ENCODE assay signal across 17 cellular contexts in genomic region chr7:92325173-92325572, GRCh38.
DNase-seq lines count a peak whose midpoint lies in the region; ATAC-seq, FAIRE-seq and TF ChIP-seq lines count a peak whose summit lies in the region.
"Had no signal": no experiment of that assay in that cellular context is flagged by ENCODE, and none has a peak within 500 bp of the region (broad histone marks: within the 10 kb centered on the region; RNA-seq: fewer than 3 reads in every experiment).

No MANE protein-coding gene starts in this region.

- POLR2A ChIA-PET in K562 (lab: Yijun Ruan, JAX), result interaction anchor here (0.6 kb wide), 1 partner anchor 9 kb away, joined by 4 read pairs; no protein-coding TSS in a partner anchor

- no peak for FAIRE-seq in K562 (lab: Jason Lieb, UNC)
- FAIRE-seq: D721Med, H1 had no signal

- TF ChIP-seq EP300 in K562 (IDR thresholded peaks at IDR 0.05; ENCODE audit: low read length), result no peak

- H3K27me3 ChIP-seq in left ventricle myocardium inferior (ENCODE audit: low read depth) (no peaks in the 10 kb centered on the region), Loucy (ENCODE audit: insufficient read depth, low read length, poor library complexity, severe bottlenecking) (no peaks in the 10 kb centered on the region), K562 (ENCODE audit: control insufficient read depth in 2 of 2, insufficient read depth in 2 of 2, low read length in 2 of 2) (no peaks in the 10 kb centered on the region), spleen (replicated peaks in 1 of 7) (no peaks in the 10 kb centered on the region), WERI-Rb-1 (ENCODE audit: insufficient read depth, low read depth, severe bottlenecking) (no peaks in the 10 kb centered on the region)

- TF ChIP-seq POLR2A in K562 (conservative IDR thresholded peaks at IDR 0.05) (no peak), spleen (IDR thresholded peaks at IDR 0.05) (no peak)

- BruUV-seq in K562 (replicated peaks; lab: Mats Ljungman, UMichigan), result no TSS peak

- H4K20me1 ChIP-seq in Loucy (ENCODE audit: insufficient read depth, low read length, poor library complexity, severe bottlenecking) (no peaks in the 10 kb centered on the region), K562 (replicated peaks; ENCODE audit: control insufficient read depth, insufficient read depth, low read length) (no peaks in the 10 kb centered on the region)

- no peak overlapping the region for H3K4me3 ChIP-seq in left ventricle myocardium inferior
- H3K4me3 ChIP-seq in Loucy (ENCODE audit: low read length, poor library complexity, severe bottlenecking), result no peak overlapping the region
- no peak overlapping the region for H3K4me3 ChIP-seq in K562
- H3K4me3 ChIP-seq in spleen, result no peak overlapping the region
- H3K4me3 ChIP-seq in WERI-Rb-1 (ENCODE audit: low read depth, low read length), result no peak overlapping the region

- H3K9me2 ChIP-seq in Loucy (replicated peaks; ENCODE audit: low read depth, low read length), result no peaks in the 10 kb centered on the region

- ATAC-seq in Right ventricle myocardium inferior, result no peak
- peak; percentile 51 for ATAC-seq in K562
- no peak for ATAC-seq in HG02763 (IDR thresholded peaks at IDR 0.05; ENCODE audit: unreplicated experiment)
- ATAC-seq in GM18517 (IDR thresholded peaks at IDR 0.05; ENCODE audit: unreplicated experiment), result no peak

- H3K4me1 ChIP-seq in left ventricle myocardium inferior, result peaks cover 14% of the 10 kb centered on the region
- H3K4me1 ChIP-seq in Loucy (ENCODE audit: insufficient read depth, low read length, poor library complexity, severe bottlenecking), result peaks cover 7% of the 10 kb centered on the region
- no peaks in the 10 kb centered on the region for H3K4me1 ChIP-seq in K562 (replicated peaks in 1 of 2; ENCODE audit: control insufficient read depth in 2 of 2, insufficient read depth in 2 of 2, low read length in 2 of 2)
- H3K4me1 ChIP-seq in spleen, result peaks cover 0 to 13% (median 6%) of the 10 kb centered on the region in 6 donors

- no peaks in the 10 kb centered on the region for H3K9me3 ChIP-seq in left ventricle myocardium inferior (replicated peaks)
- H3K9me3 ChIP-seq in Loucy (ENCODE audit: insufficient read depth, low read depth, low read length), result no peaks in the 10 kb centered on the region
- H3K9me3 ChIP-seq in K562 (replicated peaks; ENCODE audit: control insufficient read depth, insufficient read depth, low read depth, low read length), result no peaks in the 10 kb centered on the region
- no peaks in the 10 kb centered on the region for H3K9me3 ChIP-seq in spleen
- no peaks in the 10 kb centered on the region for H3K9me3 ChIP-seq in WERI-Rb-1 (ENCODE audit: severe bottlenecking)

- intact Hi-C loops in left ventricle myocardium inferior (cut with micrococcal nuclease), result no loop called here
- intact Hi-C loops in Right ventricle myocardium inferior (cut with DNase I), result no loop called here
- intact Hi-C loops in K562 (cut with micrococcal nuclease), result no loop called here
- intact Hi-C loops in spleen (cut with DNase I; ENCODE audit: low total_unique reads), result no loop called here

- TF ChIP-seq RAD21 in K562 (CRISPR knock-in tag; conservative IDR thresholded peaks at IDR 0.05 in 1 of 2, IDR thresholded peaks at IDR 0.05 in 1 of 2), result no peak

- 23% methylated on average over 1 of the region's 1 CpG for WGBS in K562 (ENCODE audit: insufficient coverage, low coverage, missing lambda C conversion rate)
- WGBS in spleen, 5 donors, result 45 to 79% (median 56%) methylated on average over 1 of the region's 1 CpG

- no peaks in the 10 kb centered on the region for H3F3A ChIP-seq in Loucy (ENCODE audit: low read depth)

- H3K4me2 ChIP-seq in Loucy (ENCODE audit: low read depth, low read length, poor library complexity, severe bottlenecking), result peak overlapping the region; percentile 41
- no peak overlapping the region for H3K4me2 ChIP-seq in K562 (ENCODE audit: insufficient read depth, low read length)

- DNase-seq in left ventricle myocardium inferior, result no peak
- no peak for DNase-seq in Right ventricle myocardium inferior (ENCODE audit: missing footprints)
- no peak for DNase-seq in K562 (ENCODE audit: extremely low read depth in 1 of 4, low spot score in 3 of 4)
- no peak for DNase-seq in spleen
- DNase-seq in WERI-Rb-1, result no peak
- DNase-seq: NCI-H1092 treated with DMSO at 0.1 percent for 48 hours, NCI-H146, NCI-H2029 treated with DMSO at 0.1 percent for 48 hours, NCI-H2171, NCI-H345, NCI-H524, NCI-H82 had no signal

- H3K36me3 ChIP-seq in left ventricle myocardium inferior, result peaks cover 19% of the 10 kb centered on the region
- peaks cover 20% of the 10 kb centered on the region; the same call in 1 of the 2 replicates for H3K36me3 ChIP-seq in Loucy (ENCODE audit: insufficient read depth, low read length)
- peaks cover 5% of the 10 kb centered on the region; the same call in 1 of the 3 replicates for H3K36me3 ChIP-seq in K562 (ENCODE audit: control insufficient read depth, insufficient read depth, low read length)
- peaks cover 0 to 30% (median 1%) of the 10 kb centered on the region in 6 donors for H3K36me3 ChIP-seq in spleen
- H3K36me3 ChIP-seq in WERI-Rb-1, result no peaks in the 10 kb centered on the region

- H3K9ac ChIP-seq in Loucy (ENCODE audit: low read depth, low read length, poor library complexity, severe bottlenecking) (no peak overlapping the region), K562 (ENCODE audit: insufficient read depth in 1 of 2, low read depth in 2 of 2, low read length in 2 of 2) (no peak overlapping the region)

- no peaks in the 10 kb centered on the region for H3K79me2 ChIP-seq in Loucy (ENCODE audit: insufficient read depth, low read length)
- H3K79me2 ChIP-seq in K562 (ENCODE audit: control insufficient read depth, insufficient read depth, low read length), result no peaks in the 10 kb centered on the region

- in situ Hi-C loops in K562 (cut with MboI), result no loop called here

- no peak for TF ChIP-seq CTCF in left ventricle myocardium inferior (IDR thresholded peaks at IDR 0.05; ENCODE audit: borderline replicate concordance)
- no peak for TF ChIP-seq CTCF in Loucy (conservative IDR thresholded peaks at IDR 0.05; ENCODE audit: low read length)
- TF ChIP-seq CTCF in K562 (IDR thresholded peaks at IDR 0.05 in 2 of 3, conservative IDR thresholded peaks at IDR 0.05 in 1 of 3; ENCODE audit: insufficient read depth in 2 of 3, low read depth in 1 of 3, low read length in 3 of 3), result no peak
- TF ChIP-seq CTCF in spleen (IDR thresholded peaks at IDR 0.05 in 8 of 11, conservative IDR thresholded peaks at IDR 0.05 in 3 of 11), result no peak
- no peak for TF ChIP-seq CTCF in WERI-Rb-1 (IDR thresholded peaks at IDR 0.05; ENCODE audit: low read depth, low read length)

- CTCF ChIA-PET in K562 (lab: Yijun Ruan, JAX; ENCODE audit: low intra/inter-chr PET ratio), result no interaction called here

- no peak overlapping the region for H2AFZ ChIP-seq in Loucy (ENCODE audit: low read length)
- no peak overlapping the region for H2AFZ ChIP-seq in K562 (ENCODE audit: low read depth, low read length)

- H3K27ac ChIP-seq in left ventricle myocardium inferior (replicated peaks) (peak overlapping the region; percentile 5), K562 (ENCODE audit: extremely low read depth, low read depth, low read length) (no peak overlapping the region), spleen (peak overlapping the region in 6 of 8 donors; percentile 9 to 65 (median 38)), WERI-Rb-1 (no peak overlapping the region)

- H3K9me1 ChIP-seq in K562 (ENCODE audit: control insufficient read depth, insufficient read depth, low read length), result no peaks in the 10 kb centered on the region

TF ChIP-seq in K562, 482 proteins besides CTCF, POLR2A, EP300 and RAD21 (continues in another document):
- TF ChIP-seq BRF1 (IDR thresholded peaks at IDR 0.05; ENCODE audit: borderline replicate concordance, extremely low read depth, insufficient read length), result no peak
- TF ChIP-seq RBFOX2 (IDR thresholded peaks at IDR 0.05; ENCODE audit: low read depth, low read length), result no peak
- TF ChIP-seq MITF (IDR thresholded peaks at IDR 0.05), result no peak
- TF ChIP-seq ZFP91 (CRISPR knock-in tag; IDR thresholded peaks at IDR 0.05), result no peak
- no peak for TF ChIP-seq CSDE1 (IDR thresholded peaks at IDR 0.05)
- no peak for TF ChIP-seq LARP7 (IDR thresholded peaks at IDR 0.05)
- TF ChIP-seq E2F4 (CRISPR knock-in tag; IDR thresholded peaks at IDR 0.05; ENCODE audit: low read depth), result no peak

Comparison
In these comparisons a context has a peak if more than half of its experiments do, and no peak if none do; other contexts are left out.
1. H3K27ac ChIP-seq: peak in left ventricle myocardium inferior (single experiment) and spleen (6 of 8); none in K562 (single experiment) and WERI-Rb-1 (single experiment).